8 cellular contexts compared by ENCODE assay signal in the genomic region with DNA sequence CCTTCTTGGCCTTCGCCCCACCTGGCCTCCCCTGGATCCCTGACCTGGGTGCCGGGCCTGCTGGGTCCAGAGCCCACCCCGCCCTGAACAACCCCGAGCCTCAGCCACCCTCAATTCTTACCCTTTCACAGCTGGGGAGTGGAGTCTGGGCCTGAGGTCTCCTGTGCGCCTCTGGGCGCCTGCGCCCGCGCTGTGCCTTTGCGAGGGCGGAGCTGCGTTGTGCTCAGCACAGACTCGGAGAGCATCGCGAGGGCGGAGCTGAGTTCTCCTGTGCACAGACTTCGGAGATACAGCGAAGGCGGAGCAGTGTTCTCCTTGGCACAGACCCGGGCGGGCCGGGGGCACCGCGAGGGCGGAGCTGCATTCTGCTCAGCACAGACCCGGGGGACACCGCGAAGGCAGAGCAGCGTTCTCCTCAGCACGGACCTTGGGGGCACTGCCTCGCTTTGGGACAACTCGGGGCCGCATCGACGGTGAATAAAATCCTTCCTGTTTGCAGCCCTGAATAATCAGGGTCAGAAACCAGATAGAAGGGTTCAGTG.
A peak's percentile ranks its signal among the peaks of the same experiment; 100 is the strongest.
DNase-seq lines count a peak whose midpoint lies in the region; ATAC-seq and TF ChIP-seq lines count a peak whose summit lies in the region.
"Not testable (repeated sequence)": the region's sequence is repeated elsewhere in the genome, so short reads cannot be mapped to it uniquely, and the experiment has no call there.

No MANE protein-coding gene starts in this region.

- H3K27me3 ChIP-seq in AG04450 (ENCODE audit: control insufficient read depth, insufficient read depth, low read length); IMR-90 (ENCODE audit: control insufficient read depth, insufficient read depth, low read length); brain microvascular endothelial cell (replicated peaks); neuronal stem cell (ENCODE audit: control insufficient read depth in 3 of 3, insufficient read depth in 3 of 3, low read depth in 1 of 3, low read length in 3 of 3); spleen (replicated peaks in 1 of 7): not testable (repeated sequence)

- POLR2A ChIA-PET in AG04450 (lab: Yijun Ruan, JAX); IMR-90 (lab: Charles Lee; ENCODE audit: unreplicated experiment): not testable (repeated sequence)

- not testable (repeated sequence) for H3K9ac ChIP-seq in IMR-90 (ENCODE audit: low read depth, low read length); neuronal stem cell (ENCODE audit: low read depth, low read length, poor library complexity)

- not testable (repeated sequence) for H4K20me1 ChIP-seq in IMR-90 (ENCODE audit: insufficient read depth, low read length)

- H2BK20ac ChIP-seq in IMR-90 (ENCODE audit: low read depth, low read length): not testable (repeated sequence)

- not testable (repeated sequence) for H3K18ac ChIP-seq in IMR-90 (ENCODE audit: low read depth, low read length); neuronal stem cell (ENCODE audit: low read length)

- TF ChIP-seq CTCF in AG04450 (IDR thresholded peaks at IDR 0.05; ENCODE audit: low read depth, low read length); IMR-90 (conservative IDR thresholded peaks at IDR 0.05; ENCODE audit: low read depth, low read length); brain microvascular endothelial cell (IDR thresholded peaks at IDR 0.05; ENCODE audit: low read depth, low read length, missing control alignments); fibroblast of villous mesenchyme (IDR thresholded peaks at IDR 0.05; ENCODE audit: insufficient read depth, low read depth, low read length); spleen (IDR thresholded peaks at IDR 0.05 in 8 of 11, conservative IDR thresholded peaks at IDR 0.05 in 3 of 11): not testable (repeated sequence)

- H3K23ac ChIP-seq in IMR-90 (ENCODE audit: low read depth, low read length); neuronal stem cell (ENCODE audit: low read depth, low read length, poor library complexity): not testable (repeated sequence)

- not testable (repeated sequence) for H3K4ac ChIP-seq in IMR-90 (ENCODE audit: low read depth, low read length); neuronal stem cell (ENCODE audit: low read length)

- H3K14ac ChIP-seq in IMR-90 (replicated peaks; ENCODE audit: low read depth, low read length); neuronal stem cell (ENCODE audit: low read length): not testable (repeated sequence)

- not testable (repeated sequence) for H3K36me3 ChIP-seq in IMR-90 (ENCODE audit: control insufficient read depth, insufficient read depth, low read length); brain microvascular endothelial cell (replicated peaks); neuronal stem cell (replicated peaks in 1 of 2; ENCODE audit: control insufficient read depth in 2 of 2, insufficient read depth in 2 of 2, low read length in 2 of 2); spleen

- in situ Hi-C loops in IMR-90 (cut with MboI; ENCODE audit: low sequenced_read_pairs); brain microvascular endothelial cell (cut with HindIII; ENCODE audit: low pct_ligation_motif_present, low sequenced_read_pairs): not testable (repeated sequence)

- not testable (repeated sequence) for H4K5ac ChIP-seq in IMR-90 (ENCODE audit: low read depth, low read length)

- WGBS in IMR-90 (ENCODE audit: extremely low coverage in 2 of 2, insufficient read length in 1 of 2), 2 experiments: no CpG with 5 or more reads among the region's 35 CpGs
- no CpG with 5 or more reads among the region's 35 CpGs for WGBS in neuronal stem cell (ENCODE audit: extremely low coverage in 2 of 2, insufficient read length in 2 of 2, insufficient replicate concordance in 1 of 2), 2 donors
- WGBS in spleen, 5 donors: 8 to 14% (median 10%) methylated on average over 14 to 22 of the region's 35 CpGs; no CpG with 5 or more reads in 1 of the 5 donors

- not testable (repeated sequence) for H2AFZ ChIP-seq in IMR-90 (replicated peaks; ENCODE audit: low read length, poor library complexity); neuronal stem cell (ENCODE audit: low read length)

- peak; percentile 93 for ATAC-seq in IMR-90 (ENCODE audit: low read depth)
- peak; percentile 78 for ATAC-seq in left ventricle myocardium superior

- not testable (repeated sequence) for H3K27ac Mint-ChIP-seq in activated CD4-positive, alpha-beta T cell treated with anti-CD3 and anti-CD28 coated beads, Interleukin-2, amount 10 ng/mL, durations not matched to agents 24 days and 14 days

- H4K91ac ChIP-seq in IMR-90 (ENCODE audit: insufficient read depth, low read depth, low read length); neuronal stem cell (ENCODE audit: low read depth, low read length, poor library complexity): not testable (repeated sequence)

- H3K9me1 ChIP-seq in IMR-90 (ENCODE audit: insufficient read depth, low read length): not testable (repeated sequence)

- H3K56ac ChIP-seq in IMR-90 (ENCODE audit: extremely low read depth, insufficient read depth, low read length): not testable (repeated sequence)

- not testable (repeated sequence) for H3K4me1 Mint-ChIP-seq in activated CD4-positive, alpha-beta T cell treated with anti-CD3 and anti-CD28 coated beads, Interleukin-2, amount 10 ng/mL, durations not matched to agents 24 days and 14 days

- not testable (repeated sequence) for H2AK5ac ChIP-seq in IMR-90 (ENCODE audit: low read depth, low read length); neuronal stem cell (ENCODE audit: low read depth, low read length)

- peak overlapping the region; percentile 43 for H3K4me3 ChIP-seq in AG04450 (ENCODE audit: low read depth, low read length)
- 0 out of 2 replicates have a peak overlapping the region, but pooled peaks have one; percentile 23 for H3K4me3 ChIP-seq in IMR-90 (ENCODE audit: insufficient read depth, low read depth, low read length)
- peak overlapping the region; percentile 35 for H3K4me3 ChIP-seq in brain microvascular endothelial cell (ENCODE audit: low read depth, low read length)
- H3K4me3 ChIP-seq in fibroblast of villous mesenchyme (ENCODE audit: low read depth, low read length): peak overlapping the region; percentile 33
- not testable (repeated sequence) for H3K4me3 ChIP-seq in neuronal stem cell (ENCODE audit: low read length in 2 of 2)
- peak overlapping the region in 1 of 8 donors; percentile 48 for H3K4me3 ChIP-seq in spleen

- H3K4me2 ChIP-seq in IMR-90 (ENCODE audit: low read depth, low read length): not testable (repeated sequence)
- H3K4me2 ChIP-seq in neuronal stem cell (ENCODE audit: insufficient read depth, low read length, poor library complexity, severe bottlenecking): peak overlapping the region; percentile 25

- CTCF ChIA-PET in AG04450 (lab: Charles Lee); IMR-90 (lab: Yijun Ruan, JAX): not testable (repeated sequence)

- TF ChIP-seq RAD21 in IMR-90 (IDR thresholded peaks at IDR 0.05; ENCODE audit: low read length): not testable (repeated sequence)

- H3K4me1 ChIP-seq in IMR-90 (ENCODE audit: control insufficient read depth, insufficient read depth, low read length); neuronal stem cell (ENCODE audit: control insufficient read depth in 2 of 2, insufficient read depth in 1 of 2, low read depth in 1 of 2, low read length in 2 of 2); spleen: not testable (repeated sequence)

- DNase-seq in AG04450 (ENCODE audit: low read depth, low spot score); IMR-90; brain microvascular endothelial cell; fibroblast of villous mesenchyme (ENCODE audit: low read depth); neuronal stem cell (ENCODE audit: low spot score): not testable (repeated sequence)
- peak; percentile 50 for DNase-seq in activated CD4-positive, alpha-beta T cell treated with anti-CD3 and anti-CD28 coated beads, Interleukin-2, amount 10 ng/mL, durations not matched to agents 24 days and 14 days
- DNase-seq in left ventricle myocardium superior (peak; percentile 35), spleen (peak; percentile 65)

- TF ChIP-seq POLR2A in IMR-90 (IDR thresholded peaks at IDR 0.05; ENCODE audit: low read depth, low read length); spleen (IDR thresholded peaks at IDR 0.05): not testable (repeated sequence)

- not testable (repeated sequence) for H4K8ac ChIP-seq in IMR-90 (ENCODE audit: low read depth in 2 of 2, low read length in 2 of 2); neuronal stem cell (ENCODE audit: low read depth, low read length)

- H2BK12ac ChIP-seq in neuronal stem cell (ENCODE audit: low read length): not testable (repeated sequence)

- not testable (repeated sequence) for H2AK9ac ChIP-seq in IMR-90 (replicated peaks; ENCODE audit: low read depth, low read length, poor library complexity)

- not testable (repeated sequence) for H3K79me1 ChIP-seq in IMR-90 (ENCODE audit: low read depth in 1 of 2, low read length in 2 of 2); neuronal stem cell (ENCODE audit: low read depth, low read length)

- not testable (repeated sequence) for H2BK15ac ChIP-seq in IMR-90 (ENCODE audit: low read depth, low read length); neuronal stem cell (ENCODE audit: low read length)

- H3K9me3 Mint-ChIP-seq in activated CD4-positive, alpha-beta T cell treated with anti-CD3 and anti-CD28 coated beads, Interleukin-2, amount 10 ng/mL, durations not matched to agents 24 days and 14 days: not testable (repeated sequence)

- H3K36me3 Mint-ChIP-seq in activated CD4-positive, alpha-beta T cell treated with anti-CD3 and anti-CD28 coated beads, Interleukin-2, amount 10 ng/mL, durations not matched to agents 24 days and 14 days (ENCODE audit: low read depth): not testable (repeated sequence)

- not testable (repeated sequence) for H2BK5ac ChIP-seq in IMR-90 (ENCODE audit: low read depth, low read length, poor library complexity, severe bottlenecking); neuronal stem cell (ENCODE audit: low read length)

- H3K9me3 ChIP-seq in AG04450 (ENCODE audit: control insufficient read depth, insufficient read depth, low read length); IMR-90 (ENCODE audit: control insufficient read depth, insufficient read depth, low read length); neuronal stem cell (replicated peaks in 1 of 2; ENCODE audit: control insufficient read depth in 2 of 2, insufficient read depth in 1 of 2, low read depth in 1 of 2, low read length in 2 of 2); spleen: not testable (repeated sequence)

- intact Hi-C loops in IMR-90 (cut with micrococcal nuclease); activated CD4-positive, alpha-beta T cell treated with anti-CD3 and anti-CD28 coated beads, Interleukin-2, amount 10 ng/mL, durations not matched to agents 24 days and 14 days (cut with micrococcal nuclease); left ventricle myocardium superior (cut with micrococcal nuclease); spleen (cut with DNase I; ENCODE audit: low total_unique reads): not testable (repeated sequence)

- not testable (repeated sequence) for BruUV-seq in IMR-90 (replicated peaks; lab: Mats Ljungman, UMichigan)

- not testable (repeated sequence) for H3K27me3 Mint-ChIP-seq in activated CD4-positive, alpha-beta T cell treated with anti-CD3 and anti-CD28 coated beads, Interleukin-2, amount 10 ng/mL, durations not matched to agents 24 days and 14 days

- not testable (repeated sequence) for H3K27ac ChIP-seq in AG04450 (ENCODE audit: low read depth, low read length); IMR-90 (ENCODE audit: insufficient read depth, low read length); brain microvascular endothelial cell; neuronal stem cell (replicated peaks; ENCODE audit: low read length); spleen

- H2BK120ac ChIP-seq in IMR-90 (ENCODE audit: low read depth, low read length); neuronal stem cell (ENCODE audit: low read depth, low read length): not testable (repeated sequence)

- dilution Hi-C loops in IMR-90 (cut with HindIII; ENCODE audit: low sequenced_read_pairs, unreplicated experiment): not testable (repeated sequence)

- H3K4me3 Mint-ChIP-seq in activated CD4-positive, alpha-beta T cell treated with anti-CD3 and anti-CD28 coated beads, Interleukin-2, amount 10 ng/mL, durations not matched to agents 24 days and 14 days: peak overlapping the region; percentile 43
